Comparison of ENCODE assay signal across 16 cellular contexts in genomic region chr4:112848931-112849330, GRCh38.
A peak's percentile ranks its signal among the peaks of the same experiment; 100 is the strongest.
DNase-seq lines count a peak whose midpoint lies in the region; ATAC-seq and TF ChIP-seq lines count a peak whose summit lies in the region.
"Had no signal": no experiment of that assay in that cellular context is flagged by ENCODE, and none has a peak within 500 bp of the region (broad histone marks: within the 10 kb centered on the region; RNA-seq: fewer than 3 reads in every experiment).

No MANE protein-coding gene starts in this region.

- TF ChIP-seq CTCF in esophagus muscularis mucosa (IDR thresholded peaks at IDR 0.05) (no peak), left lung (IDR thresholded peaks at IDR 0.05) (no peak)

- ATAC-seq in left ventricle myocardium superior (peak; percentile 63), left cardiac atrium (no peak), left lung (no peak), HG02852 (IDR thresholded peaks at IDR 0.05; ENCODE audit: unreplicated experiment) (no peak), HG03108 (IDR thresholded peaks at IDR 0.05; ENCODE audit: unreplicated experiment) (no peak)
- ATAC-seq: GM23338, Panc1 had no signal

- no peak for TF ChIP-seq EP300 in esophagus muscularis mucosa (IDR thresholded peaks at IDR 0.05)

- peaks cover 10 to 23% (median 17%) of the 10 kb centered on the region in 4 donors for H3K4me1 ChIP-seq in esophagus muscularis mucosa
- H3K4me1 ChIP-seq in left lung, result no peaks in the 10 kb centered on the region
- H3K4me1 ChIP-seq: SJCRH30 had no signal

- H3K9me3 ChIP-seq in esophagus muscularis mucosa (no peaks in the 10 kb centered on the region), left lung (no peaks in the 10 kb centered on the region)
- H3K9me3 ChIP-seq: SJCRH30 had no signal

- WGBS in esophagus muscularis mucosa, result 34% methylated on average over 1 of the region's 1 CpG

- H3K36me3 ChIP-seq in esophagus muscularis mucosa (no peaks in the 10 kb centered on the region), left lung (no peaks in the 10 kb centered on the region)

- H3K27me3 ChIP-seq in esophagus muscularis mucosa (no peaks in the 10 kb centered on the region), left lung (no peaks in the 10 kb centered on the region)
- H3K27me3 ChIP-seq: SJCRH30 had no signal

- DNase-seq in left ventricle myocardium superior, result no peak
- DNase-seq in left cardiac atrium, result no peak
- peak; percentile 81 to 90 for DNase-seq in NCI-H446 (lab: John Stamatoyannopoulos, UW)
- no peak for DNase-seq in esophagus muscularis mucosa (ENCODE audit: extremely low spot score)
- DNase-seq in left lung, result no peak
- DNase-seq: CD4-positive, CD25-positive, alpha-beta regulatory T cell; HCEC 1CT; Karpas-422; NCI-H187; NCI-H510A treated with DMSO at 0.1 percent for 48 hours; NCI-H748 treated with DMSO at 0.1 percent for 48 hours; SJCRH30 had no signal

- H3K27ac ChIP-seq in esophagus muscularis mucosa (replicated peaks in 1 of 4) (peak overlapping the region; percentile 22 to 63 (median 42)), left lung (no peak overlapping the region)
- H3K27ac ChIP-seq: SJCRH30 had no signal

- H3K4me3 ChIP-seq in esophagus muscularis mucosa (no peak overlapping the region), left lung (no peak overlapping the region)
- H3K4me3 ChIP-seq: GM23338, SJCRH30 had no signal

- intact Hi-C loops in left ventricle myocardium superior (cut with micrococcal nuclease), result no loop called here
- intact Hi-C loops in left cardiac atrium (cut with DNase I), result no loop called here
- intact Hi-C loops in esophagus muscularis mucosa (cut with DNase I), result no loop called here
- intact Hi-C loops in left lung (cut with DNase I), result no loop called here

- TF ChIP-seq POLR2A in esophagus muscularis mucosa (IDR thresholded peaks at IDR 0.05; ENCODE audit: low read depth), result no peak

Comparison
In these comparisons a context has a peak if more than half of its experiments do, and no peak if none do; other contexts are left out.
1. DNase-seq: peak in NCI-H446 (2 of 2); none in left ventricle myocardium superior (single experiment), left cardiac atrium (single experiment), esophagus muscularis mucosa (single experiment) and left lung (0 of 2).
2. H3K27ac ChIP-seq: peak in esophagus muscularis mucosa (4 of 4); none in left lung (0 of 2).